8 cellular contexts compared by ENCODE assay signal in genomic region chr12:96194901-96195844, GRCh38. TPM values are rescaled to one million over a fixed set of nuclear protein-coding genes. Genes with fewer than 3 reads are reported as not detected.
DNase-seq lines count a peak whose midpoint lies in the region; FAIRE-seq and TF ChIP-seq lines count a peak whose summit lies in the region.

No MANE protein-coding gene starts in this region.

- H3K27ac ChIP-seq in GM23248 (peak overlapping the region; percentile 96), WERI-Rb-1 (no peak overlapping the region), keratinocyte (ENCODE audit: control insufficient read depth, insufficient read depth, low read length) (peak overlapping the region; percentile 99)

- H3K36me3 ChIP-seq in GM23248 (ENCODE audit: low read depth): no peaks in the 10 kb centered on the region
- no peaks in the 10 kb centered on the region for H3K36me3 ChIP-seq in WERI-Rb-1
- no peaks in the 10 kb centered on the region for H3K36me3 ChIP-seq in keratinocyte (ENCODE audit: control insufficient read depth in 2 of 2, extremely low read depth in 1 of 2, insufficient read depth in 2 of 2, low read length in 2 of 2)

- no peaks in the 10 kb centered on the region for H3K9me2 ChIP-seq in GM23248 (ENCODE audit: insufficient read depth)

- peak; percentile 74 for FAIRE-seq in keratinocyte (lab: Jason Lieb, UNC)

- TF ChIP-seq CTCF in WERI-Rb-1 (IDR thresholded peaks at IDR 0.05; ENCODE audit: low read depth, low read length) (no peak), cardiac fibroblast (IDR thresholded peaks at IDR 0.05; ENCODE audit: low read depth, low read length) (no peak), keratinocyte (optimal IDR thresholded peaks at IDR 0.05 in 1 of 3, IDR thresholded peaks at IDR 0.05 in 1 of 3, conservative IDR thresholded peaks at IDR 0.05 in 1 of 3; ENCODE audit: extremely low read depth in 1 of 3, insufficient read depth in 2 of 3, low read length in 3 of 3) (no peak)

- in situ Hi-C loops in GM23248 (cut with MboI): no loop called here

- H3F3A ChIP-seq in GM23248 (ENCODE audit: insufficient read depth): peaks cover 64% of the 10 kb centered on the region

- H3K79me2 ChIP-seq in GM23248 (ENCODE audit: insufficient read depth) (peaks cover 34% of the 10 kb centered on the region), keratinocyte (ENCODE audit: control insufficient read depth, insufficient read depth, low read length) (peaks cover 41% of the 10 kb centered on the region)

- peak overlapping the region; percentile 91 for H3K4me3 ChIP-seq in GM23248
- peak overlapping the region; percentile 73 for H3K4me3 ChIP-seq in WERI-Rb-1 (ENCODE audit: low read depth, low read length)
- peak overlapping the region; percentile 95 to 97 for H3K4me3 ChIP-seq in cardiac fibroblast (replicated peaks in 1 of 2; ENCODE audit: low read depth in 2 of 2, low read length in 2 of 2)
- peak overlapping the region; percentile 67 to 96 (median 91) for H3K4me3 ChIP-seq in keratinocyte (ENCODE audit: control insufficient read depth in 2 of 3, extremely low read depth in 1 of 3, insufficient read depth in 2 of 3, low read depth in 1 of 3, low read length in 3 of 3)

- H3K4me1 ChIP-seq in GM23248 (ENCODE audit: insufficient read depth) (peaks cover 28% of the 10 kb centered on the region), keratinocyte (ENCODE audit: control insufficient read depth, extremely low read depth, insufficient read depth, low read length) (peaks cover 32% of the 10 kb centered on the region)

- H3K27me3 ChIP-seq in GM23248 (replicated peaks; ENCODE audit: insufficient read depth): no peaks in the 10 kb centered on the region
- no peaks in the 10 kb centered on the region for H3K27me3 ChIP-seq in WERI-Rb-1 (ENCODE audit: insufficient read depth, low read depth, severe bottlenecking)
- no peaks in the 10 kb centered on the region for H3K27me3 ChIP-seq in keratinocyte (ENCODE audit: control insufficient read depth, extremely low read depth, insufficient read depth, low read length)

- peak overlapping the region; percentile 80 for H3K4me2 ChIP-seq in GM23248 (ENCODE audit: unreplicated experiment)
- H3K4me2 ChIP-seq in keratinocyte (ENCODE audit: control insufficient read depth, extremely low read depth, insufficient read depth, low read depth, low read length): peak overlapping the region; percentile 83

- H4K20me1 ChIP-seq in GM23248 (ENCODE audit: insufficient read depth) (no peaks in the 10 kb centered on the region), keratinocyte (ENCODE audit: control insufficient read depth, extremely low read depth, insufficient read depth, low read length) (no peaks in the 10 kb centered on the region)

- peak overlapping the region; percentile 45 for H2AFZ ChIP-seq in GM23248
- no peak overlapping the region for H2AFZ ChIP-seq in keratinocyte (ENCODE audit: control insufficient read depth, low read length)

- H3K9me1 ChIP-seq in keratinocyte (ENCODE audit: control insufficient read depth, extremely low read depth, insufficient read depth, low read length): no peaks in the 10 kb centered on the region

- WGBS in GM23248 (ENCODE audit: low coverage in 1 of 2, low lambda C conversion rate in 2 of 2, missing lambda C conversion rate in 2 of 2), 2 experiments: 1% methylated on average over 33 to 58 of the region's 58 CpGs

- dilution Hi-C loops in keratinocyte (cut with MboI; ENCODE audit: extremely low pct_ligation_motif_present, low sequenced_read_pairs): no loop called here

- H3K9ac ChIP-seq in GM23248 (peak overlapping the region; percentile 99), keratinocyte (ENCODE audit: control insufficient read depth, extremely low read depth, insufficient read depth, low read length) (peak overlapping the region; percentile 96)

- H3K9me3 ChIP-seq in GM23248 (ENCODE audit: low read depth): no peaks in the 10 kb centered on the region
- no peaks in the 10 kb centered on the region for H3K9me3 ChIP-seq in WERI-Rb-1 (ENCODE audit: severe bottlenecking)
- no peaks in the 10 kb centered on the region for H3K9me3 ChIP-seq in keratinocyte (ENCODE audit: control insufficient read depth, low read depth, low read length)

- peak; percentile 80 for DNase-seq in GM03348 (ENCODE audit: low spot score)
- DNase-seq in GM23248: peak; percentile 93
- peak; percentile 37 for DNase-seq in KG1 (lab: John Stamatoyannopoulos, UW)
- DNase-seq in WERI-Rb-1: no peak
- peak; percentile 86 to 90 for DNase-seq in cardiac fibroblast (ENCODE audit: low read depth in 2 of 2)
- DNase-seq in keratinocyte (ENCODE audit: low read depth, low spot score): no peak
- peak; percentile 39 to 46 for DNase-seq in stimulated activated CD4-positive, alpha-beta T cell treated with anti-CD3 and anti-CD28 coated beads, Interleukin-1b, Interleukin-23, amount 100 ng/mL, for 1 hour (ENCODE audit: low read depth in 2 of 2)
- no peak for DNase-seq in OCI-M2 (lab: John Stamatoyannopoulos, UW; ENCODE audit: unreplicated experiment)

RNA-seq across cellular contexts. Expression of gene ELK3, which starts 1.0 kb away (rescaled TPM):
- total RNA-seq in GM23248 (2014; rRNA removed; shearing (Covaris generic)): 27.1 and 31.9 TPM in 2 replicates
- polyA plus RNA-seq in GM23248 (2016; fragmentation: Nextera tagmentation; extraction: Ambion mirVana) (48.9 and 51.9 TPM in 2 replicates), keratinocyte (14.4 to 47.6 TPM (median 28.2 TPM) in 3 replicates)
- 89.5 TPM for polyA plus RNA-seq in keratinocyte (2011; ENCODE audit: low read depth)
- 26.6 and 31.6 TPM in 2 replicates for polyA plus RNA-seq in keratinocyte (2011; cell fraction: cytosol; rRNA removed)
- 24.7 and 26.1 TPM in 2 replicates for polyA plus RNA-seq in keratinocyte (2011; cell fraction: nucleus; rRNA removed)
- 21.3 and 54.2 TPM in 2 replicates for polyA plus RNA-seq in keratinocyte (2012; ENCODE audit: low replicate concordance)
- 24.4 to 89.6 TPM (median 26.2 TPM) in 3 replicates for polyA minus RNA-seq in keratinocyte
- 32.6 TPM for polyA minus RNA-seq in keratinocyte (2011; cell fraction: cytosol; rRNA and poly(A)+ RNA removed)
- 14.0 and 17.8 TPM in 2 replicates for polyA minus RNA-seq in keratinocyte (2011; cell fraction: nucleus; rRNA and poly(A)+ RNA removed)

Comparison
In these comparisons a context has a peak if more than half of its experiments do, and no peak if none do; other contexts are left out.
1. DNase-seq: peak in GM03348 (single experiment), GM23248 (single experiment), KG1 (single experiment), cardiac fibroblast (2 of 2) and stimulated activated CD4-positive, alpha-beta T cell treated with anti-CD3 and anti-CD28 coated beads, Interleukin-1b, Interleukin-23, amount 100 ng/mL, for 1 hour (2 of 2); none in WERI-Rb-1 (single experiment), keratinocyte (single experiment) and OCI-M2 (single experiment).
2. Peak in every context shown above with its lines, with median percentiles within 50 percentile points of each other: H3K4me3 ChIP-seq.